2 cellular contexts compared by ENCODE assay signal in genomic region chr7:29284586-29285450, GRCh38.
TF ChIP-seq lines count a peak whose summit lies in the region.

No MANE protein-coding gene starts in this region.

TF ChIP-seq in A549, 52 proteins besides CTCF, POLR2A, EP300 and RAD21 (continued from another document):
- TF ChIP-seq MYC (IDR thresholded peaks at IDR 0.05; ENCODE audit: borderline replicate concordance, low read length) (no peak), FOXS1 (CRISPR knock-in tag; IDR thresholded peaks at IDR 0.05) (no peak), HOXB5 (CRISPR knock-in tag; IDR thresholded peaks at IDR 0.05) (no peak), FOSB (CRISPR knock-in tag; IDR thresholded peaks at IDR 0.05) (no peak), HEYL (CRISPR knock-in tag; IDR thresholded peaks at IDR 0.05) (no peak), HOXA7 (CRISPR knock-in tag; IDR thresholded peaks at IDR 0.05) (no peak), ZSCAN20 (CRISPR knock-in tag; IDR thresholded peaks at IDR 0.05) (no peak), POLR2AphosphoS2 (conservative IDR thresholded peaks at IDR 0.05; ENCODE audit: low read length) (no peak)

TF ChIP-seq in liver, 16 proteins besides CTCF, POLR2A, EP300 and RAD21 (continued from another document):
- TF ChIP-seq REST (IDR thresholded peaks at IDR 0.05) (no peak), YY1 (IDR thresholded peaks at IDR 0.05) (peak; percentile 62), TAF1 (conservative IDR thresholded peaks at IDR 0.05) (no peak), GABPA (IDR thresholded peaks at IDR 0.05 in 1 of 2, conservative IDR thresholded peaks at IDR 0.05 in 1 of 2) (no peak), HNF4A (conservative IDR thresholded peaks at IDR 0.05) (peak; percentile 80 to 88), FOXA2 (IDR thresholded peaks at IDR 0.05) (no peak), ZBTB33 (IDR thresholded peaks at IDR 0.05) (no peak), HNF4G (IDR thresholded peaks at IDR 0.05) (peak; percentile 23), SP1 (IDR thresholded peaks at IDR 0.05) (peak; percentile 76), NR2F2 (IDR thresholded peaks at IDR 0.05) (no peak), FOXA1 (IDR thresholded peaks at IDR 0.05) (no peak)
